Comparison of ENCODE assay signal across 22 cellular contexts in genomic region chr2:16260041-16260440, GRCh38.
"Had no signal": no experiment of that assay in that cellular context is flagged by ENCODE, and none has a peak within 500 bp of the region (broad histone marks: within the 10 kb centered on the region; RNA-seq: fewer than 3 reads in every experiment).

No MANE protein-coding gene starts in this region.

- H3K9me3 ChIP-seq: ascending aorta, Peyer's patch had no signal

- H3K27me3 ChIP-seq: ascending aorta, Peyer's patch had no signal

- DNase-seq: activated CD4-positive, alpha-beta memory T cell treated with anti-CD3 and anti-CD28 coated beads for 36 hours; activated CD4-positive, alpha-beta T cell treated with anti-CD3 and anti-CD28 coated beads for 48 hours; activated CD4-positive, CD25-positive, alpha-beta regulatory T cell treated with anti-CD3 and anti-CD28 coated beads, Interleukin-2, amount 50 U/mL, for 72 hours; activated CD8-positive, alpha-beta memory T cell treated with anti-CD3 and anti-CD28 coated beads for 24 hours; activated effector memory CD4-positive, alpha-beta T cell treated with anti-CD3 and anti-CD28 coated beads, Interleukin-2, amount 50 U/mL, for 16 hours; activated naive CD4-positive, alpha-beta T cell treated with Interleukin-2 at 50 U/mL for 16 hours; activated naive CD8-positive, alpha-beta T cell treated with anti-CD3 and anti-CD28 coated beads, Interleukin-2, amount 50 U/mL, for 24 hours; activated T-cell treated with anti-CD3 and anti-CD28 coated beads, Interleukin-2, amount 50 U/mL, for 4 hours; amniotic stem cell; NCI-H1092; NCI-H1417; NCI-H1694 treated with DMSO at 0.1 percent for 48 hours; NCI-H2029 treated with DMSO at 0.1 percent for 48 hours; NCI-H345; NCI-H510A; NCI-H526 treated with DMSO at 0.1 percent for 48 hours; Peyer's patch; SHP77 treated with DMSO at 0.1 percent for 48 hours had no signal

- H3K4me1 ChIP-seq: ascending aorta, Peyer's patch had no signal

- H3K36me3 ChIP-seq: ascending aorta, Peyer's patch had no signal

- ATAC-seq: activated naive CD4-positive, alpha-beta T cell treated with anti-CD3 and anti-CD28 coated beads, Interleukin-2, amount 50 U/mL, for 72 hours; activated naive CD8-positive, alpha-beta T cell treated with anti-CD3 and anti-CD28 coated beads, Interleukin-2, amount 50 U/mL, for 24 hours; activated T-cell treated with anti-CD3 and anti-CD28 coated beads, Interleukin-2, amount 50 U/mL, for 4 hours; WTC11 had no signal

- H3K4me3 ChIP-seq: ascending aorta, Peyer's patch had no signal

- H3K27ac ChIP-seq: ascending aorta, Peyer's patch, RWPE1 had no signal
